Comparison of ENCODE assay signal across 20 cellular contexts in genomic region chr7:101555921-101556275, GRCh38.
DNase-seq lines count a peak whose midpoint lies in the region; ATAC-seq and TF ChIP-seq lines count a peak whose summit lies in the region.
"Had no signal": no experiment of that assay in that cellular context is flagged by ENCODE, and none has a peak within 500 bp of the region (broad histone marks: within the 10 kb centered on the region; RNA-seq: fewer than 3 reads in every experiment).

No MANE protein-coding gene starts in this region.

- no peaks in the 10 kb centered on the region for H3K79me1 ChIP-seq in H9 (ENCODE audit: insufficient read depth, low read depth, low read length, poor library complexity, severe bottlenecking)

- no peak for ATAC-seq in activated T-cell treated with anti-CD3 and anti-CD28 coated beads, Interleukin-2, amount 50 U/mL, for 72 hours (replicated peaks in 1 of 2)
- no peak for ATAC-seq in upper lobe of right lung
- ATAC-seq: Right ventricle myocardium inferior had no signal

- H3K4me1 Mint-ChIP-seq in activated T-cell treated with anti-CD3 and anti-CD28 coated beads, Interleukin-2, amount 50 U/mL, for 24 hours (ENCODE audit: low read depth): no peaks in the 10 kb centered on the region
- no peaks in the 10 kb centered on the region for H3K4me1 Mint-ChIP-seq in activated T-cell treated with anti-CD3 and anti-CD28 coated beads, Interleukin-2, amount 50 U/mL, for 72 hours (ENCODE audit: low read depth)
- H3K4me1 Mint-ChIP-seq in H9: no peaks in the 10 kb centered on the region
- H3K4me1 Mint-ChIP-seq: B cell had no signal

- WGBS in H9 (ENCODE audit: extremely low coverage, insufficient read length, low lambda C conversion rate): no CpG with 5 or more reads among the region's 3 CpGs

- no peak overlapping the region for H3K9ac ChIP-seq in H9 (ENCODE audit: extremely low read depth, insufficient read length, low read length)

- no peak overlapping the region for H3K4me3 Mint-ChIP-seq in activated T-cell treated with anti-CD3 and anti-CD28 coated beads, Interleukin-2, amount 50 U/mL, for 24 hours
- H3K4me3 Mint-ChIP-seq in activated T-cell treated with anti-CD3 and anti-CD28 coated beads, Interleukin-2, amount 50 U/mL, for 72 hours: no peak overlapping the region
- no peak overlapping the region for H3K4me3 Mint-ChIP-seq in H9
- H3K4me3 Mint-ChIP-seq: B cell had no signal

- no peak overlapping the region for H2AK5ac ChIP-seq in H9 (ENCODE audit: insufficient read length, low read length)

- no peak overlapping the region for H4K91ac ChIP-seq in H9 (ENCODE audit: insufficient read length, low read depth, low read length)

- H2BK120ac ChIP-seq in H9 (ENCODE audit: low read depth, low read length, poor library complexity, severe bottlenecking): no peak overlapping the region

- H3K56ac ChIP-seq in H9 (ENCODE audit: insufficient read length, low read depth, low read length): no peak overlapping the region

- H3K18ac ChIP-seq in H9 (ENCODE audit: insufficient read length, low read depth, low read length): no peak overlapping the region

- H3K9me3 ChIP-seq in H9 (ENCODE audit: control insufficient read depth, low read depth, low read length) (no peaks in the 10 kb centered on the region), upper lobe of right lung (no peaks in the 10 kb centered on the region), SJCRH30 (replicated peaks) (no peaks in the 10 kb centered on the region), breast epithelium (no peaks in the 10 kb centered on the region)
- H3K9me3 ChIP-seq: HAP-1, Peyer's patch had no signal

- DNase-seq in activated T-cell treated with anti-CD3 and anti-CD28 coated beads, Interleukin-2, amount 50 U/mL, for 24 hours: peak; percentile 17
- no peak for DNase-seq in activated T-cell treated with anti-CD3 and anti-CD28 coated beads, Interleukin-2, amount 50 U/mL, for 72 hours
- DNase-seq in H9 (peak; percentile 20), islet precursor cell (peak; percentile 31), upper lobe of right lung (peak; percentile 40), SK-N-DZ (ENCODE audit: low spot score) (no peak), SJCRH30 (no peak), breast epithelium (ENCODE audit: low spot score in 2 of 2) (no peak)
- DNase-seq: 8988T, DMS 273 treated with DMSO at 0.1 percent for 48 hours, KBM-7, NCI-H1105, NCI-H1694, NCI-H2081 treated with DMSO at 0.1 percent for 48 hours, NCI-H446 treated with DMSO at 0.1 percent for 48 hours had no signal

- H3K9me3 Mint-ChIP-seq in activated T-cell treated with anti-CD3 and anti-CD28 coated beads, Interleukin-2, amount 50 U/mL, for 24 hours: no peaks in the 10 kb centered on the region
- H3K9me3 Mint-ChIP-seq in activated T-cell treated with anti-CD3 and anti-CD28 coated beads, Interleukin-2, amount 50 U/mL, for 72 hours: no peaks in the 10 kb centered on the region
- H3K9me3 Mint-ChIP-seq in H9: no peaks in the 10 kb centered on the region; a peak in 2 of 5 replicates

- TF ChIP-seq CTCF in H9 (conservative IDR thresholded peaks at IDR 0.05) (no peak), upper lobe of right lung (IDR thresholded peaks at IDR 0.05) (no peak), breast epithelium (IDR thresholded peaks at IDR 0.05) (no peak)

- H3K27me3 ChIP-seq in H9 (ENCODE audit: insufficient read depth, low read length): no peaks in the 10 kb centered on the region
- H3K27me3 ChIP-seq in upper lobe of right lung: no peaks in the 10 kb centered on the region
- H3K27me3 ChIP-seq in SJCRH30: no peaks in the 10 kb centered on the region
- H3K27me3 ChIP-seq in breast epithelium: peaks cover 0 to 25% of the 10 kb centered on the region in 2 donors
- H3K27me3 ChIP-seq: Peyer's patch had no signal

- no peak overlapping the region for H3K4me2 ChIP-seq in H9 (ENCODE audit: insufficient read depth, insufficient read length, low read length)

- no peak overlapping the region for H3T11ph ChIP-seq in H9 (ENCODE audit: low read length)

- no peak overlapping the region for H3K4ac ChIP-seq in H9 (ENCODE audit: low read depth, low read length)

- H3K36me3 Mint-ChIP-seq in activated T-cell treated with anti-CD3 and anti-CD28 coated beads, Interleukin-2, amount 50 U/mL, for 24 hours (ENCODE audit: low read depth): no peaks in the 10 kb centered on the region
- H3K36me3 Mint-ChIP-seq in activated T-cell treated with anti-CD3 and anti-CD28 coated beads, Interleukin-2, amount 50 U/mL, for 72 hours (ENCODE audit: insufficient read depth in 2 of 2): no peaks in the 10 kb centered on the region
- H3K36me3 Mint-ChIP-seq in H9 (ENCODE audit: insufficient read depth in 1 of 3, low read depth in 3 of 3): peaks cover 0 to 8% (median 7%) of the 10 kb centered on the region in 3 experiments; a peak in 3 of 7 replicates

- H3K4me3 ChIP-seq in upper lobe of right lung (no peak overlapping the region), SJCRH30 (no peak overlapping the region), breast epithelium (no peak overlapping the region)
- H3K4me3 ChIP-seq: HAP-1, Peyer's patch, SK-N-MC had no signal

- no peaks in the 10 kb centered on the region for H3K79me2 ChIP-seq in H9 (ENCODE audit: insufficient read depth, low read length)

- intact Hi-C loops in upper lobe of right lung (cut with DNase I) (no loop called here), breast epithelium (cut with DNase I; ENCODE audit: low total_unique reads) (no loop called here)

- no peak overlapping the region for H2BK12ac ChIP-seq in H9 (ENCODE audit: insufficient read length, low read depth, low read length)

- H2BK20ac ChIP-seq in H9 (ENCODE audit: low read depth, low read length, poor library complexity, severe bottlenecking): no peak overlapping the region

- H3K23ac ChIP-seq in H9 (ENCODE audit: insufficient read length, low read depth, low read length): no peak overlapping the region

- H2BK5ac ChIP-seq in H9 (ENCODE audit: insufficient read length, low read length): no peak overlapping the region

- H3K27ac Mint-ChIP-seq in activated T-cell treated with anti-CD3 and anti-CD28 coated beads, Interleukin-2, amount 50 U/mL, for 24 hours: no peak overlapping the region
- H3K27ac Mint-ChIP-seq in activated T-cell treated with anti-CD3 and anti-CD28 coated beads, Interleukin-2, amount 50 U/mL, for 72 hours: no peak overlapping the region
- H3K27ac Mint-ChIP-seq in H9: no peak overlapping the region
- H3K27ac Mint-ChIP-seq: B cell had no signal

- H4K8ac ChIP-seq in H9 (replicated peaks; ENCODE audit: insufficient read length, low read depth, low read length): no peak overlapping the region

- no peak overlapping the region for H2AFZ ChIP-seq in H9 (ENCODE audit: low read length)

- no peaks in the 10 kb centered on the region for H3K36me3 ChIP-seq in upper lobe of right lung
- no peaks in the 10 kb centered on the region for H3K36me3 ChIP-seq in SJCRH30
- H3K36me3 ChIP-seq in breast epithelium: no peaks in the 10 kb centered on the region
- H3K36me3 ChIP-seq: HAP-1, Peyer's patch had no signal

- no peak overlapping the region for H2BK15ac ChIP-seq in H9 (ENCODE audit: low read depth, low read length)

- TF ChIP-seq POLR2A in breast epithelium (IDR thresholded peaks at IDR 0.05): no peak

- no peak overlapping the region; the same call in 1 of the 2 replicates for H3K14ac ChIP-seq in H9 (ENCODE audit: insufficient read depth, low read length)

- H3K23me2 ChIP-seq in H9 (ENCODE audit: insufficient read length, low read depth, low read length, poor library complexity, severe bottlenecking): no peaks in the 10 kb centered on the region

- H3K27me3 Mint-ChIP-seq in activated T-cell treated with anti-CD3 and anti-CD28 coated beads, Interleukin-2, amount 50 U/mL, for 24 hours: peaks cover 8% of the 10 kb centered on the region
- H3K27me3 Mint-ChIP-seq in activated T-cell treated with anti-CD3 and anti-CD28 coated beads, Interleukin-2, amount 50 U/mL, for 72 hours (ENCODE audit: low read depth): no peaks in the 10 kb centered on the region
- H3K27me3 Mint-ChIP-seq in H9 (ENCODE audit: low read depth): no peaks in the 10 kb centered on the region; the same call in 1 of the 2 replicates

- no peaks in the 10 kb centered on the region for H4K20me1 ChIP-seq in H9 (ENCODE audit: control insufficient read depth, insufficient read depth, insufficient read length)

- H3K27ac ChIP-seq in H9 (ENCODE audit: insufficient read length, low read depth, low read length) (no peak overlapping the region), upper lobe of right lung (no peak overlapping the region), SJCRH30 (no peak overlapping the region), breast epithelium (no peak overlapping the region)
- H3K27ac ChIP-seq: Peyer's patch, SK-N-MC had no signal

- no peaks in the 10 kb centered on the region for H3K4me1 ChIP-seq in H9 (ENCODE audit: insufficient read depth, low read length)
- no peaks in the 10 kb centered on the region for H3K4me1 ChIP-seq in upper lobe of right lung
- no peaks in the 10 kb centered on the region for H3K4me1 ChIP-seq in SJCRH30
- no peaks in the 10 kb centered on the region for H3K4me1 ChIP-seq in breast epithelium
- H3K4me1 ChIP-seq: HAP-1, Peyer's patch had no signal

- H4K5ac ChIP-seq in H9 (ENCODE audit: insufficient read length, low read depth, low read length): no peak overlapping the region

Comparison
In these comparisons a context has a peak if more than half of its experiments do, and no peak if none do; other contexts are left out.
1. DNase-seq: peak in activated T-cell treated with anti-CD3 and anti-CD28 coated beads, Interleukin-2, amount 50 U/mL, for 24 hours (single experiment), H9 (single experiment), islet precursor cell (single experiment) and upper lobe of right lung (single experiment); none in activated T-cell treated with anti-CD3 and anti-CD28 coated beads, Interleukin-2, amount 50 U/mL, for 72 hours (0 of 2), SK-N-DZ (single experiment), SJCRH30 (0 of 2) and breast epithelium (0 of 2).